ENCODE assay signal across 8 cellular contexts in the genomic region with DNA sequence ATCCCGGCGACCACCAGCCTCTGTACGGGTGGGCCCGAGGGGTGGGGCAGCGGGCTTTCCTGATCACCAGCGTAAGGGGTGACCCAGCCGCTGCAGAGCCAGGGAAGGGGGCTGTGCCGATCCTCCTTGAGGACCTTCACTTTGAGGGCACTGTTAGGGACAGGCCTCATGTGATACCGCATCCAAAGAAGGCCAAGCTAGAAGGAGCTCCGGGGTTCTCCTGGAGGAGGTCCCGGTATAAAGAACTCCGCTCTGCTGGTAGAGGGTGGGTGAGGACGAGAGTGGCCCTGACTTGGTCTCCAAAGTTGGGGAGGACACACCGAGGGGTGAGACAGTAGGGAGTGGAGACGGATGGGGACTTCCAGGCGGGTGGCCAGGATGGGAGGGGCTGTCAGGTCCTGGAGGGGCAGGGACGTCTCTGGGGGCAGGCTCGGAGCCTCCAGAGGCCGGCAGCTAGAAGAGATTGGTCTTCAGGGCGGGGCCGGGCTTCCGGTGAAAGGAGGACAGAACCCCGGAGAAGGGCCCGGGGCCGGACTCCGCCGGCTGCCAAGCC. TPM values are rescaled to one million over a fixed set of nuclear protein-coding genes. Genes with fewer than 3 reads are reported as not detected.
DNase-seq lines count a peak whose midpoint lies in the region; ATAC-seq and TF ChIP-seq lines count a peak whose summit lies in the region.

No MANE protein-coding gene starts in this region.

- H3K36me3 ChIP-seq in RWPE2 (ENCODE audit: low read depth) (peaks cover 36% of the 10 kb centered on the region), neuronal stem cell (replicated peaks in 1 of 2; ENCODE audit: control insufficient read depth in 2 of 2, insufficient read depth in 2 of 2, low read length in 2 of 2) (peaks cover 22 to 46% of the 10 kb centered on the region in 2 donors)

- no CpG with 5 or more reads among the region's 27 CpGs for WGBS in neuronal stem cell (ENCODE audit: extremely low coverage in 2 of 2, insufficient read length in 2 of 2, insufficient replicate concordance in 1 of 2), 2 donors

- peak overlapping the region; percentile 48 for H4K8ac ChIP-seq in neuronal stem cell (ENCODE audit: low read depth, low read length)

- peak overlapping the region; percentile 67 for H3K9ac ChIP-seq in neuronal stem cell (ENCODE audit: low read depth, low read length, poor library complexity)

- no peak overlapping the region for H2BK12ac ChIP-seq in neuronal stem cell (ENCODE audit: low read length)

- H3K27me3 ChIP-seq in RWPE2 (ENCODE audit: insufficient read depth, poor library complexity, severe bottlenecking) (peaks cover 32% of the 10 kb centered on the region), neuronal stem cell (ENCODE audit: control insufficient read depth in 3 of 3, insufficient read depth in 3 of 3, low read depth in 1 of 3, low read length in 3 of 3) (peaks cover 34 to 59% (median 52%) of the 10 kb centered on the region in 3 experiments)

- no peak overlapping the region for H3K27ac Mint-ChIP-seq in activated naive CD4-positive, alpha-beta T cell treated with anti-CD3 and anti-CD28 coated beads, Interleukin-2, amount 50 U/mL, for 24 hours

- peak overlapping the region; percentile 61 for H2BK15ac ChIP-seq in neuronal stem cell (ENCODE audit: low read length)

- peak overlapping the region; percentile 96 for H3K18ac ChIP-seq in neuronal stem cell (ENCODE audit: low read length)

- H3K4me1 ChIP-seq in RWPE2 (ENCODE audit: insufficient read depth, poor library complexity, severe bottlenecking) (no peaks in the 10 kb centered on the region), neuronal stem cell (ENCODE audit: control insufficient read depth in 2 of 2, insufficient read depth in 1 of 2, low read depth in 1 of 2, low read length in 2 of 2) (peaks cover 9 to 24% of the 10 kb centered on the region in 2 donors)

- ATAC-seq in RWPE2 (ENCODE audit: low read depth) (peak; percentile 59), GM18868 (IDR thresholded peaks at IDR 0.05; ENCODE audit: unreplicated experiment) (no peak), esophagus mucosa (no peak)

- H3K4me1 Mint-ChIP-seq in activated naive CD4-positive, alpha-beta T cell treated with anti-CD3 and anti-CD28 coated beads, Interleukin-2, amount 50 U/mL, for 24 hours = peaks cover 31% of the 10 kb centered on the region

- peak overlapping the region; percentile 28 for H3K4me3 ChIP-seq in RWPE2 (ENCODE audit: severe bottlenecking)
- peak overlapping the region in 1 of 2 donors; percentile 71 for H3K4me3 ChIP-seq in neuronal stem cell (ENCODE audit: low read length in 2 of 2)

- peak overlapping the region; percentile 82 for H3K4me2 ChIP-seq in neuronal stem cell (ENCODE audit: insufficient read depth, low read length, poor library complexity, severe bottlenecking)

- H3K9me3 Mint-ChIP-seq in activated naive CD4-positive, alpha-beta T cell treated with anti-CD3 and anti-CD28 coated beads, Interleukin-2, amount 50 U/mL, for 24 hours = no peaks in the 10 kb centered on the region

- no peak overlapping the region for H3K4ac ChIP-seq in neuronal stem cell (ENCODE audit: low read length)

- H2BK120ac ChIP-seq in neuronal stem cell (ENCODE audit: low read depth, low read length) = no peak overlapping the region

- no peak for DNase-seq in activated naive CD4-positive, alpha-beta T cell (lab: John Stamatoyannopoulos, UW)
- no peak for DNase-seq in RWPE2 (ENCODE audit: low spot score)
- peak; percentile 44 for DNase-seq in fibroblast of gingiva (ENCODE audit: low read depth)
- DNase-seq in neuronal stem cell (ENCODE audit: low spot score) = no peak
- no peak for DNase-seq in NK-92 (lab: John Stamatoyannopoulos, UW; ENCODE audit: unreplicated experiment)

- TF ChIP-seq CTCF in RWPE2 (IDR thresholded peaks at IDR 0.05; ENCODE audit: poor library complexity, severe bottlenecking) = no peak

- H3K27ac ChIP-seq in RWPE2 (ENCODE audit: poor library complexity, severe bottlenecking) (peak overlapping the region; percentile 9), neuronal stem cell (replicated peaks; ENCODE audit: low read length) (no peak overlapping the region)

- no peak overlapping the region for H3K14ac ChIP-seq in neuronal stem cell (ENCODE audit: low read length)

- no peak overlapping the region for H2BK5ac ChIP-seq in neuronal stem cell (ENCODE audit: low read length)

- H3K79me1 ChIP-seq in neuronal stem cell (ENCODE audit: low read depth, low read length) = peaks cover 4% of the 10 kb centered on the region

- H4K91ac ChIP-seq in neuronal stem cell (ENCODE audit: low read depth, low read length, poor library complexity) = no peak overlapping the region

- H3K36me3 Mint-ChIP-seq in activated naive CD4-positive, alpha-beta T cell treated with anti-CD3 and anti-CD28 coated beads, Interleukin-2, amount 50 U/mL, for 24 hours = no peaks in the 10 kb centered on the region

- peak overlapping the region; percentile 19 for H2AK5ac ChIP-seq in neuronal stem cell (ENCODE audit: low read depth, low read length)

- peak overlapping the region; percentile 68 for H3K4me3 Mint-ChIP-seq in activated naive CD4-positive, alpha-beta T cell treated with anti-CD3 and anti-CD28 coated beads, Interleukin-2, amount 50 U/mL, for 24 hours

- peak overlapping the region; percentile 96 for H3K23ac ChIP-seq in neuronal stem cell (ENCODE audit: low read depth, low read length, poor library complexity)

- H3K9me3 ChIP-seq in RWPE2 (ENCODE audit: severe bottlenecking) (no peaks in the 10 kb centered on the region), neuronal stem cell (replicated peaks in 1 of 2; ENCODE audit: control insufficient read depth in 2 of 2, insufficient read depth in 1 of 2, low read depth in 1 of 2, low read length in 2 of 2) (peaks cover 6 to 19% of the 10 kb centered on the region in 2 donors)

- H2AFZ ChIP-seq in neuronal stem cell (ENCODE audit: low read length) = peak overlapping the region; percentile 87

- H3K27me3 Mint-ChIP-seq in activated naive CD4-positive, alpha-beta T cell treated with anti-CD3 and anti-CD28 coated beads, Interleukin-2, amount 50 U/mL, for 24 hours = peaks cover 29% of the 10 kb centered on the region

RNA-seq across cellular contexts. Expression of a gene that starts 4.6 kb away (rescaled TPM):
- 0.10 TPM for polyA plus RNA-seq in neuronal stem cell (2013, experiment 1 of 2)
- polyA plus RNA-seq in neuronal stem cell (2013, experiment 2 of 2) = 0.18 TPM
- not detected for total RNA-seq in esophagus mucosa

RNA-seq across cellular contexts. Expression of a gene that starts 14.8 kb away (rescaled TPM):
- polyA plus RNA-seq in neuronal stem cell (2013, experiment 1 of 2) = 73.7 TPM
- 71.0 TPM for polyA plus RNA-seq in neuronal stem cell (2013, experiment 2 of 2)
- 21.2 TPM for total RNA-seq in esophagus mucosa

RNA-seq across cellular contexts. Expression of a gene that starts 22.8 kb away (rescaled TPM):
- polyA plus RNA-seq in neuronal stem cell (2013, experiment 1 of 2) = not detected
- not detected for polyA plus RNA-seq in neuronal stem cell (2013, experiment 2 of 2)
- total RNA-seq in esophagus mucosa = 0.24 TPM

RNA-seq across cellular contexts. Expression of a gene that starts 47.4 kb away (rescaled TPM):
- polyA plus RNA-seq in neuronal stem cell (2013, experiment 1 of 2) = 10.5 TPM
- 11.0 TPM for polyA plus RNA-seq in neuronal stem cell (2013, experiment 2 of 2)
- total RNA-seq in esophagus mucosa = 0.96 TPM
